Comparison of ENCODE assay signal across 1 cellular context in the genomic region with DNA sequence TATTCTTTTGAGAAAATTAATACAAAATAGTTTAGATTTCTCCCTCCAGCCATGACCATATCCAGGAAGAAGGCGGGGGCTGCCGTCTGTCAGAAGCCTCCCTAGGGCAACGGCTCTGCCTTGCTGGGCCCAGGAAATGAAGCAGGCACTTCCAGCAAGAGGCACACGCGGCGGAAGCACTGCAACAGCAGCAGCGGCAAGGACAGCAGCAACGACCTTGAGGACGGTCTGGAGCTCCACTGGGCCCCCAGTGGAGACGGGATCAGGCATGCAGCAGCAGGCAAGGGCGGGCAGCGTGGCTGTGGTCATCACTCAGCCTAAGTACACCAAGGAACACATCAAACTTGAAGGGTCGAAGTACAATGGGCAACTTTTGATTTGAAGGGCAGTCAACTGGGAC.
TF ChIP-seq lines count a peak whose summit lies in the region.

No MANE protein-coding gene starts in this region.

TF ChIP-seq in HepG2, 621 proteins besides CTCF, POLR2A, EP300 and RAD21 (continued from another document):
- TF ChIP-seq, protein P1, sequence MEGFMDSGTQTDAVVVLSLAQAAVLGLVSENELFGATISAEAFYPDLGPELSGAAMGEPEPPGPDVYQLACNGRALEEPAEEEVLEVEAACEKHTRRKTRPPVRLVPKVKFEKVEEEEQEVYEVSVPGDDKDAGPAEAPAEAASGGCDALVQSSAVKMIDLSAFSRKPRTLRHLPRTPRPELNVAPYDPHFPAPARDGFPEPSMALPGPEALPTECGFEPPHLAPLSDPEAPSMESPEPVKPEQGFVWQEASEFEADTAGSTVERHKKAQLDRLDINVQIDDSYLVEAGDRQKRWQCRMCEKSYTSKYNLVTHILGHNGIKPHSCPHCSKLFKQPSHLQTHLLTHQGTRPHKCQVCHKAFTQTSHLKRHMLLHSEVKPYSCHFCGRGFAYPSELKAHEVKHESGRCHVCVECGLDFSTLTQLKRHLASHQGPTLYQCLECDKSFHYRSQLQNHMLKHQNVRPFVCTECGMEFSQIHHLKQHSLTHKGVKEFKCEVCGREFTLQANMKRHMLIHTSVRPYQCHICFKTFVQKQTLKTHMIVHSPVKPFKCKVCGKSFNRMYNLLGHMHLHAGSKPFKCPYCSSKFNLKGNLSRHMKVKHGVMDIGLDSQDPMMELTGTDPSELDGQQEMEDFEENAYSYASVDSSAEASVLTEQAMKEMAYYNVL (CRISPR knock-in tag; IDR thresholded peaks at IDR 0.05; ENCODE audit: borderline replicate concordance), result no peak
- TF ChIP-seq, protein P2, sequence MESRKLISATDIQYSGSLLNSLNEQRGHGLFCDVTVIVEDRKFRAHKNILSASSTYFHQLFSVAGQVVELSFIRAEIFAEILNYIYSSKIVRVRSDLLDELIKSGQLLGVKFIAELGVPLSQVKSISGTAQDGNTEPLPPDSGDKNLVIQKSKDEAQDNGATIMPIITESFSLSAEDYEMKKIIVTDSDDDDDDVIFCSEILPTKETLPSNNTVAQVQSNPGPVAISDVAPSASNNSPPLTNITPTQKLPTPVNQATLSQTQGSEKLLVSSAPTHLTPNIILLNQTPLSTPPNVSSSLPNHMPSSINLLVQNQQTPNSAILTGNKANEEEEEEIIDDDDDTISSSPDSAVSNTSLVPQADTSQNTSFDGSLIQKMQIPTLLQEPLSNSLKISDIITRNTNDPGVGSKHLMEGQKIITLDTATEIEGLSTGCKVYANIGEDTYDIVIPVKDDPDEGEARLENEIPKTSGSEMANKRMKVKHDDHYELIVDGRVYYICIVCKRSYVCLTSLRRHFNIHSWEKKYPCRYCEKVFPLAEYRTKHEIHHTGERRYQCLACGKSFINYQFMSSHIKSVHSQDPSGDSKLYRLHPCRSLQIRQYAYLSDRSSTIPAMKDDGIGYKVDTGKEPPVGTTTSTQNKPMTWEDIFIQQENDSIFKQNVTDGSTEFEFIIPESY (CRISPR knock-in tag; IDR thresholded peaks at IDR 0.05), result peak; percentile 84; the same call in 1 of the 2 replicates
TF ChIP-seq in HepG2: peak in this region for 4.
